Comparison of ENCODE assay signal across 23 cellular contexts in the genomic region with DNA sequence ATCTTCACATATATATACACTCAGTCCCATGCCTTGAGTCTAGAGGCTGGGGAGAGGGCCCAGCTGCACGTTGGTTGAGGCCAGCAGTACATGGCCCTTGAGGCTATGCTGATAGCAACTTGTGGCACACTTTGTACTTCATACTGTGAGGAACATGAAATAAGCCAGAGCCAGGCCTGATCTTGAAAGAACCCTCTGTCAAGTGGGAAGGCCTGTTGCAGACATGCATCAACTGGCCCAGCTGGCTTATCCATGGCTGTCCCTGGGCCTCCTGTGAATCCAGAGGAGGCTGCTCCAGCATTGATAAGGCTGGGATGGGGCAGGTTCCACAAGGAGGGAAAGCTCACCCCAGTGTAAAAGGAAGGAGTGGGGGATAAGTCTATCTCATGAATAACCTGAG.
"Had no signal": no experiment of that assay in that cellular context is flagged by ENCODE, and none has a peak within 500 bp of the region (broad histone marks: within the 10 kb centered on the region; RNA-seq: fewer than 3 reads in every experiment).

No MANE protein-coding gene starts in this region.

- DNase-seq: activated CD4-positive, alpha-beta T cell treated with anti-CD3 and anti-CD28 coated beads, Interleukin-2, amount 50 U/mL, for 4 hours; activated naive CD4-positive, alpha-beta T cell; activated naive CD8-positive, alpha-beta T cell treated with anti-CD3 and anti-CD28 coated beads, Interleukin-2, amount 50 U/mL, for 24 hours; anterior cingulate cortex; body of pancreas; caudate nucleus; heart left ventricle; islet precursor cell; left colon; lower lobe of right lung; naive thymus-derived CD4-positive, alpha-beta T cell; ovary; stimulated activated CD4-positive, alpha-beta T cell treated with anti-CD3 and anti-CD28 coated beads, Interleukin-2, amount 100 ng/mL, for 48 hours; stimulated activated CD8-positive, alpha-beta memory T cell treated with anti-CD3 and anti-CD28 coated beads, Interleukin-4, amount 100 ng/mL, for 48 hours; stimulated activated naive CD4-positive, alpha-beta T cell treated with Interleukin-2 at 50 U/mL for 16 hours; substantia nigra; T-helper 9 cell; thyroid gland; upper lobe of right lung had no signal

- H3K4me1 ChIP-seq: body of pancreas, lower lobe of right lung, prostate gland, thyroid gland, upper lobe of right lung had no signal

- H3K9me3 ChIP-seq: body of pancreas, heart left ventricle, lower lobe of right lung, ovary, prostate gland, thyroid gland, upper lobe of right lung had no signal

- ATAC-seq: activated naive CD8-positive, alpha-beta T cell treated with anti-CD3 and anti-CD28 coated beads, Interleukin-2, amount 50 U/mL, for 24 hours; body of pancreas; left colon; lower lobe of right lung; naive thymus-derived CD4-positive, alpha-beta T cell; upper lobe of right lung; WTC11 had no signal

- H3K36me3 ChIP-seq: ovary, prostate gland had no signal

- H3K27ac ChIP-seq: body of pancreas, heart left ventricle, lower lobe of right lung, ovary, prostate gland, thyroid gland, upper lobe of right lung had no signal

- H3K27ac Mint-ChIP-seq: activated naive CD8-positive, alpha-beta T cell treated with anti-CD3 and anti-CD28 coated beads, Interleukin-2, amount 50 U/mL, for 24 hours; activated T-helper 2 cell treated with anti-CD3 and anti-CD28 coated beads, Interferon-gamma antibody, Interleukin-2, Interleukin-4, amounts not matched to agents 10 μg/mL and 5 μg/mL and 100 μg/mL, durations not matched to agents 14 hours and 24 hours and 36 hours; WTC11 had no signal

- H3K27me3 Mint-ChIP-seq: activated naive CD8-positive, alpha-beta T cell treated with anti-CD3 and anti-CD28 coated beads, Interleukin-2, amount 50 U/mL, for 24 hours; naive thymus-derived CD4-positive, alpha-beta T cell had no signal

- H3K4me1 Mint-ChIP-seq: activated naive CD8-positive, alpha-beta T cell treated with anti-CD3 and anti-CD28 coated beads, Interleukin-2, amount 50 U/mL, for 24 hours had no signal

- H3K27me3 ChIP-seq: body of pancreas, dorsolateral prefrontal cortex, heart left ventricle, ovary, thyroid gland, upper lobe of right lung had no signal

- H3K9me3 Mint-ChIP-seq: activated naive CD8-positive, alpha-beta T cell treated with anti-CD3 and anti-CD28 coated beads, Interleukin-2, amount 50 U/mL, for 24 hours; activated T-helper 2 cell treated with anti-CD3 and anti-CD28 coated beads, Interferon-gamma antibody, Interleukin-2, Interleukin-4, amounts not matched to agents 10 μg/mL and 5 μg/mL and 100 μg/mL, durations not matched to agents 14 hours and 24 hours and 36 hours; naive thymus-derived CD4-positive, alpha-beta T cell; WTC11 had no signal

- H3K4me3 ChIP-seq: body of pancreas, dorsolateral prefrontal cortex, heart left ventricle, lower lobe of right lung, ovary, prostate gland, thyroid gland, upper lobe of right lung had no signal

- H3K4me3 Mint-ChIP-seq: activated naive CD8-positive, alpha-beta T cell treated with anti-CD3 and anti-CD28 coated beads, Interleukin-2, amount 50 U/mL, for 24 hours; WTC11 had no signal
